ENCODE assay signal across 20 cellular contexts in genomic region chr14:56374421-56374820, GRCh38.
A peak's percentile ranks its signal among the peaks of the same experiment; 100 is the strongest.
DNase-seq lines count a peak whose midpoint lies in the region; ATAC-seq and TF ChIP-seq lines count a peak whose summit lies in the region.
"Had no signal": no experiment of that assay in that cellular context is flagged by ENCODE, and none has a peak within 500 bp of the region (broad histone marks: within the 10 kb centered on the region; RNA-seq: fewer than 3 reads in every experiment).

No MANE protein-coding gene starts in this region.

- POLR2A ChIA-PET in MCF 10A (lab: Yijun Ruan, JAX), result no interaction called here

- H3K27ac Mint-ChIP-seq in MCF 10A (ENCODE audit: low read depth, unreplicated experiment), result no peak overlapping the region
- peak overlapping the region; percentile 26 for H3K27ac Mint-ChIP-seq in central memory CD8-positive, alpha-beta T cell (ENCODE audit: low read depth)
- H3K27ac Mint-ChIP-seq: CD4-positive, alpha-beta T cell; IgD-negative memory B cell had no signal

- no peaks in the 10 kb centered on the region for H3K9me3 ChIP-seq in mammary epithelial cell (replicated peaks; ENCODE audit: insufficient read depth, low read length)
- H3K9me3 ChIP-seq: A549, Caco-2 had no signal

- no peak overlapping the region for H2AFZ ChIP-seq in mammary epithelial cell (ENCODE audit: low read depth, low read length)

- BruUV-seq in MCF 10A (replicated peaks; lab: Mats Ljungman, UMichigan) (no TSS peak), mammary epithelial cell (replicated peaks; lab: Mats Ljungman, UMichigan) (no TSS peak)

- peaks cover 26% of the 10 kb centered on the region for H3K4me1 Mint-ChIP-seq in MCF 10A (ENCODE audit: insufficient read depth, unreplicated experiment)
- no peaks in the 10 kb centered on the region for H3K4me1 Mint-ChIP-seq in central memory CD8-positive, alpha-beta T cell
- H3K4me1 Mint-ChIP-seq: IgD-negative memory B cell had no signal

- dilution Hi-C loops in mammary epithelial cell (cut with HindIII; ENCODE audit: low sequenced_read_pairs), result no loop called here

- CTCF ChIA-PET in MCF 10A (lab: Yijun Ruan, JAX), result interaction anchor here (0.6 to 1.1 kb wide), 2 partner anchors 37 to 48 kb away, joined by 3 read pairs; no protein-coding TSS in a partner anchor
- CTCF ChIA-PET in mammary epithelial cell (lab: Charles Lee; ENCODE audit: low non-redundant PET), result no interaction called here

- H3K79me2 ChIP-seq in mammary epithelial cell (ENCODE audit: insufficient read depth, low read length), result no peaks in the 10 kb centered on the region

- no peak overlapping the region for H3K9ac ChIP-seq in mammary epithelial cell (ENCODE audit: insufficient read depth, low read length)

- peaks cover 7% of the 10 kb centered on the region for H3K4me1 ChIP-seq in mammary epithelial cell (ENCODE audit: insufficient read depth, low read length)
- H3K4me1 ChIP-seq: A549, Caco-2 had no signal

- H3K9me3 Mint-ChIP-seq in MCF 10A (ENCODE audit: unreplicated experiment), result peaks cover 17% of the 10 kb centered on the region
- H3K9me3 Mint-ChIP-seq in central memory CD8-positive, alpha-beta T cell, result peaks cover 19% of the 10 kb centered on the region

- no peak for ATAC-seq in central memory CD8-positive, alpha-beta T cell (replicated peaks; ENCODE audit: extremely low read depth, poor library complexity, severe bottlenecking)
- ATAC-seq in GM19397 (IDR thresholded peaks at IDR 0.05; ENCODE audit: unreplicated experiment), result no peak
- ATAC-seq: A549, HCT116 had no signal

- no peak overlapping the region for H3K27ac ChIP-seq in mammary epithelial cell (ENCODE audit: insufficient read depth, low read depth, low read length)
- H3K27ac ChIP-seq: 22Rv1, A549, C4-2B, HL-60 had no signal

- H3K36me3 Mint-ChIP-seq in MCF 10A (ENCODE audit: insufficient read depth, unreplicated experiment), result no peaks in the 10 kb centered on the region
- no peaks in the 10 kb centered on the region for H3K36me3 Mint-ChIP-seq in central memory CD8-positive, alpha-beta T cell (ENCODE audit: insufficient read depth)

- peak; percentile 47 for DNase-seq in MCF 10A (ENCODE audit: unreplicated experiment)
- DNase-seq in mammary epithelial cell, result no peak
- no peak for DNase-seq in central memory CD8-positive, alpha-beta T cell (ENCODE audit: low spot score in 2 of 2)
- DNase-seq in fibroblast of the aortic adventitia (ENCODE audit: low read depth), result peak; percentile 27
- DNase-seq in effector CD4-positive, alpha-beta T cell, result no peak
- DNase-seq in dermis blood vessel endothelial cell, result no peak
- DNase-seq: AML-193; Caco-2; CD4-positive, alpha-beta T cell; DMS79; GDM1; GOT3; H7 had no signal

- no peaks in the 10 kb centered on the region for H3K36me3 ChIP-seq in mammary epithelial cell (ENCODE audit: insufficient read depth, low read length)

- H3K4me3 Mint-ChIP-seq in MCF 10A (ENCODE audit: unreplicated experiment), result no peak overlapping the region
- no peak overlapping the region for H3K4me3 Mint-ChIP-seq in central memory CD8-positive, alpha-beta T cell
- H3K4me3 Mint-ChIP-seq: CD4-positive, alpha-beta T cell had no signal

- TF ChIP-seq CTCF in MCF 10A (IDR thresholded peaks at IDR 0.05; ENCODE audit: unreplicated experiment) (no peak), mammary epithelial cell (conservative IDR thresholded peaks at IDR 0.05 in 1 of 2, IDR thresholded peaks at IDR 0.05 in 1 of 2; ENCODE audit: extremely low read depth in 1 of 2, insufficient read depth in 1 of 2, low read depth in 1 of 2, low read length in 2 of 2) (no peak), fibroblast of the aortic adventitia (IDR thresholded peaks at IDR 0.05; ENCODE audit: insufficient read depth, low read length) (no peak)

- H3K27me3 Mint-ChIP-seq in MCF 10A (ENCODE audit: insufficient read depth, unreplicated experiment), result no peaks in the 10 kb centered on the region
- H3K27me3 Mint-ChIP-seq in central memory CD8-positive, alpha-beta T cell, result peaks cover 53% of the 10 kb centered on the region
- H3K27me3 Mint-ChIP-seq: CD4-positive, alpha-beta T cell had no signal

- 83% methylated on average over 1 of the region's 1 CpG for WGBS in mammary epithelial cell (ENCODE audit: low coverage, missing lambda C conversion rate)

- no peaks in the 10 kb centered on the region for H4K20me1 ChIP-seq in mammary epithelial cell (ENCODE audit: insufficient read depth, low read length)

- H3K27me3 ChIP-seq in mammary epithelial cell (ENCODE audit: insufficient read depth, low read length), result no peaks in the 10 kb centered on the region

- H3K4me3 ChIP-seq in mammary epithelial cell (replicated peaks in 1 of 3; ENCODE audit: insufficient read depth in 1 of 3, low read depth in 2 of 3, low read length in 3 of 3) (no peak overlapping the region), fibroblast of the aortic adventitia (ENCODE audit: low read depth, low read length) (no peak overlapping the region)
- H3K4me3 ChIP-seq: A549 had no signal

- H3K4me2 ChIP-seq in mammary epithelial cell (ENCODE audit: insufficient read depth, low read depth, low read length), result no peak overlapping the region
- H3K4me2 ChIP-seq: A549 had no signal

- intact Hi-C loops in MCF 10A (cut with micrococcal nuclease) (no loop called here), mammary epithelial cell (cut with micrococcal nuclease) (no loop called here)

- in situ Hi-C loops in mammary epithelial cell (cut with MboI; ENCODE audit: low sequenced_read_pairs in 2 of 2), result no loop called here

Comparison
In these comparisons a context has a peak if more than half of its experiments do, and no peak if none do; other contexts are left out.
1. DNase-seq: peak in MCF 10A (single experiment) and fibroblast of the aortic adventitia (single experiment); none in mammary epithelial cell (single experiment), central memory CD8-positive, alpha-beta T cell (0 of 2), effector CD4-positive, alpha-beta T cell (single experiment) and dermis blood vessel endothelial cell (single experiment).